Comparison of ENCODE assay signal across 9 cellular contexts in genomic region chr9:1046639-1047604, GRCh38. TPM values are rescaled to one million over a fixed set of nuclear protein-coding genes. Genes with fewer than 3 reads are reported as not detected.
DNase-seq lines count a peak whose midpoint lies in the region; ATAC-seq and TF ChIP-seq lines count a peak whose summit lies in the region.
"Had no signal": no experiment of that assay in that cellular context is flagged by ENCODE, and none has a peak within 500 bp of the region (broad histone marks: within the 10 kb centered on the region; RNA-seq: fewer than 3 reads in every experiment).

No MANE protein-coding gene starts in this region.

- dilution Hi-C loops in IMR-90 (cut with HindIII; ENCODE audit: low sequenced_read_pairs, unreplicated experiment) = no loop called here

- H3K4me2 ChIP-seq in IMR-90 (ENCODE audit: low read depth, low read length) = no peak overlapping the region; the same call in 1 of the 2 replicates
- no peak overlapping the region for H3K4me2 ChIP-seq in parathyroid adenoma (ENCODE audit: low read length)

- no peak overlapping the region for H4K8ac ChIP-seq in IMR-90 (ENCODE audit: low read depth in 2 of 2, low read length in 2 of 2)

- H3K9me3 ChIP-seq in IMR-90 (ENCODE audit: control insufficient read depth, insufficient read depth, low read length) = peaks cover 25% of the 10 kb centered on the region; the same call in 1 of the 2 replicates
- H3K9me3 ChIP-seq in parathyroid adenoma (ENCODE audit: control insufficient read depth, low read length) = no peaks in the 10 kb centered on the region

- no peak for TF ChIP-seq RAD21 in IMR-90 (IDR thresholded peaks at IDR 0.05; ENCODE audit: low read length)

- no peak overlapping the region for H4K5ac ChIP-seq in IMR-90 (ENCODE audit: low read depth, low read length)

- H3K18ac ChIP-seq in IMR-90 (ENCODE audit: low read depth, low read length) = no peak overlapping the region

- H3K23ac ChIP-seq in IMR-90 (ENCODE audit: low read depth, low read length) = no peak overlapping the region

- no peaks in the 10 kb centered on the region for H3K4me1 ChIP-seq in IMR-90 (ENCODE audit: control insufficient read depth, insufficient read depth, low read length)
- no peaks in the 10 kb centered on the region for H3K4me1 ChIP-seq in parathyroid adenoma

- peaks cover 72% of the 10 kb centered on the region for H3K4me1 Mint-ChIP-seq in CD14-positive monocyte
- peaks cover 67% of the 10 kb centered on the region for H3K4me1 Mint-ChIP-seq in dendritic cell treated with granulocyte-macrophage colony-stimulating factor and Interleukin-4, amounts not matched to agents 40 ng/mL and 50 ng/mL, for 4 days (ENCODE audit: low read depth)

- no peak for TF ChIP-seq POLR2A in IMR-90 (IDR thresholded peaks at IDR 0.05; ENCODE audit: low read depth, low read length)

- no peaks in the 10 kb centered on the region for H3K79me1 ChIP-seq in IMR-90 (ENCODE audit: low read depth in 1 of 2, low read length in 2 of 2)

- BruUV-seq in IMR-90 (replicated peaks; lab: Mats Ljungman, UMichigan) = no TSS peak

- no peak overlapping the region for H2BK20ac ChIP-seq in IMR-90 (ENCODE audit: low read depth, low read length)

- H2BK120ac ChIP-seq in IMR-90 (ENCODE audit: low read depth, low read length) = no peak overlapping the region

- peaks cover 96 to 99% (median 97%) of the 10 kb centered on the region in 3 donors for H3K27me3 Mint-ChIP-seq in CD14-positive monocyte (ENCODE audit: low read depth in 3 of 3)
- peaks cover 97% of the 10 kb centered on the region for H3K27me3 Mint-ChIP-seq in dendritic cell treated with granulocyte-macrophage colony-stimulating factor and Interleukin-4, amounts not matched to agents 40 ng/mL and 50 ng/mL, for 4 days

- no peak overlapping the region for H2BK5ac ChIP-seq in IMR-90 (ENCODE audit: low read depth, low read length, poor library complexity, severe bottlenecking)

- no peak overlapping the region for H2AK9ac ChIP-seq in IMR-90 (replicated peaks; ENCODE audit: low read depth, low read length, poor library complexity)

- peaks cover 89% of the 10 kb centered on the region for H3K27me3 ChIP-seq in IMR-90 (ENCODE audit: control insufficient read depth, insufficient read depth, low read length)
- no peaks in the 10 kb centered on the region for H3K27me3 ChIP-seq in parathyroid adenoma (ENCODE audit: control insufficient read depth, insufficient read depth, low read length)

- intact Hi-C loops in CD14-positive monocyte (cut with micrococcal nuclease) (no loop called here), IMR-90 (cut with micrococcal nuclease) (no loop called here)
- intact Hi-C loops in dendritic cell treated with granulocyte-macrophage colony-stimulating factor and Interleukin-4, amounts not matched to agents 40 ng/mL and 50 ng/mL, for 4 days (cut with micrococcal nuclease) = loop anchor here (5.0 kb wide), 1 partner anchor 75 kb away; no protein-coding TSS in a partner anchor

- H2AFZ ChIP-seq in IMR-90 (replicated peaks; ENCODE audit: low read length, poor library complexity) (peak overlapping the region; percentile 54), parathyroid adenoma (peak overlapping the region; percentile 72)

- H4K20me1 ChIP-seq in IMR-90 (ENCODE audit: insufficient read depth, low read length) = no peaks in the 10 kb centered on the region

- DNase-seq in CD14-positive monocyte (ENCODE audit: low spot score) (no peak), IMR-90 (no peak), NCI-H345 (lab: John Stamatoyannopoulos, UW) (no peak), activated gamma-delta T cell (lab: John Stamatoyannopoulos, UW) (no peak)

- no peak overlapping the region for H3K56ac ChIP-seq in IMR-90 (ENCODE audit: extremely low read depth, insufficient read depth, low read length)

- H3K27ac ChIP-seq in IMR-90 (ENCODE audit: insufficient read depth, low read length) (no peak overlapping the region), parathyroid adenoma (no peak overlapping the region)

- ATAC-seq in IMR-90 (ENCODE audit: low read depth) = no peak
- no peak for ATAC-seq in GM21576 (IDR thresholded peaks at IDR 0.05; ENCODE audit: unreplicated experiment)
- no peak for ATAC-seq in HG02973 (IDR thresholded peaks at IDR 0.05; ENCODE audit: unreplicated experiment)

- POLR2A ChIA-PET in IMR-90 (lab: Charles Lee; ENCODE audit: unreplicated experiment) = no interaction called here

- H3K36me3 Mint-ChIP-seq in CD14-positive monocyte = peaks cover 12 to 26% of the 10 kb centered on the region in 2 donors
- H3K36me3 Mint-ChIP-seq in dendritic cell treated with granulocyte-macrophage colony-stimulating factor and Interleukin-4, amounts not matched to agents 40 ng/mL and 50 ng/mL, for 4 days (ENCODE audit: low read depth) = no peaks in the 10 kb centered on the region

- no peak overlapping the region for H2BK15ac ChIP-seq in IMR-90 (ENCODE audit: low read depth, low read length)

- TF ChIP-seq CTCF in CD14-positive monocyte (IDR thresholded peaks at IDR 0.05) (no peak), IMR-90 (conservative IDR thresholded peaks at IDR 0.05; ENCODE audit: low read depth, low read length) (no peak), parathyroid adenoma (IDR thresholded peaks at IDR 0.05) (no peak)

- no peak overlapping the region for H3K4me3 ChIP-seq in IMR-90 (ENCODE audit: insufficient read depth, low read depth, low read length)
- no peak overlapping the region for H3K4me3 ChIP-seq in parathyroid adenoma (ENCODE audit: low read depth, low read length)

- H3K9me1 ChIP-seq in IMR-90 (ENCODE audit: insufficient read depth, low read length) = no peaks in the 10 kb centered on the region

- no peak overlapping the region for H3K4ac ChIP-seq in IMR-90 (ENCODE audit: low read depth, low read length)

- peaks cover 3 to 69% (median 56%) of the 10 kb centered on the region in 7 donors for H3K9me3 Mint-ChIP-seq in CD14-positive monocyte
- no peaks in the 10 kb centered on the region for H3K9me3 Mint-ChIP-seq in dendritic cell treated with granulocyte-macrophage colony-stimulating factor and Interleukin-4, amounts not matched to agents 40 ng/mL and 50 ng/mL, for 4 days
- H3K9me3 Mint-ChIP-seq: neural crest cell had no signal

- H3K14ac ChIP-seq in IMR-90 (replicated peaks; ENCODE audit: low read depth, low read length) = no peak overlapping the region

- H4K91ac ChIP-seq in IMR-90 (ENCODE audit: insufficient read depth, low read depth, low read length) = no peak overlapping the region

- H3K4me3 Mint-ChIP-seq in CD14-positive monocyte = peak overlapping the region; percentile 84 to 99
- H3K4me3 Mint-ChIP-seq in dendritic cell treated with granulocyte-macrophage colony-stimulating factor and Interleukin-4, amounts not matched to agents 40 ng/mL and 50 ng/mL, for 4 days = peak overlapping the region; percentile 84
- H3K4me3 Mint-ChIP-seq: neural crest cell had no signal

- CTCF ChIA-PET in IMR-90 (lab: Yijun Ruan, JAX) = no interaction called here

- no peak overlapping the region for H3K9ac ChIP-seq in IMR-90 (ENCODE audit: low read depth, low read length)
- H3K9ac ChIP-seq in parathyroid adenoma = no peak overlapping the region

- peaks cover 8% of the 10 kb centered on the region for H3K79me2 ChIP-seq in parathyroid adenoma

- H2AK5ac ChIP-seq in IMR-90 (ENCODE audit: low read depth, low read length) = no peak overlapping the region

- 10% methylated on average over 5 of the region's 36 CpGs; no CpG with 5 or more reads in 1 of the 2 experiments for WGBS in IMR-90 (ENCODE audit: extremely low coverage in 2 of 2, insufficient read length in 1 of 2), 2 experiments

- in situ Hi-C loops in IMR-90 (cut with MboI; ENCODE audit: low sequenced_read_pairs) = no loop called here

- H3K36me3 ChIP-seq in IMR-90 (ENCODE audit: control insufficient read depth, insufficient read depth, low read length) (no peaks in the 10 kb centered on the region), parathyroid adenoma (ENCODE audit: control insufficient read depth, insufficient read depth, low read length) (no peaks in the 10 kb centered on the region)

- H3K27ac Mint-ChIP-seq in CD14-positive monocyte = no peak overlapping the region
- no peak overlapping the region for H3K27ac Mint-ChIP-seq in dendritic cell treated with granulocyte-macrophage colony-stimulating factor and Interleukin-4, amounts not matched to agents 40 ng/mL and 50 ng/mL, for 4 days

TF ChIP-seq in IMR-90, 13 proteins besides CTCF, POLR2A, EP300 and RAD21:
- TF ChIP-seq MAFK (IDR thresholded peaks at IDR 0.05; ENCODE audit: low read depth, low read length) = no peak
- TF ChIP-seq RCOR1 (IDR thresholded peaks at IDR 0.05; ENCODE audit: insufficient replicate concordance, low read length) = no peak
- TF ChIP-seq SMC3 (IDR thresholded peaks at IDR 0.05; ENCODE audit: low read depth, low read length) = no peak
- TF ChIP-seq ELK1 (IDR thresholded peaks at IDR 0.05; ENCODE audit: borderline replicate concordance, low read depth, low read length) = no peak
- no peak for TF ChIP-seq NFE2L2 (IDR thresholded peaks at IDR 0.05; ENCODE audit: low read depth, low read length)

RNA-seq across cellular contexts. Expression of gene DMRT2, which starts 3.2 kb away (rescaled TPM):
- polyA plus RNA-seq in CD14-positive monocyte = not detected
- total RNA-seq in IMR-90 (2012; rRNA removed) = not detected in 2 replicates
- polyA plus RNA-seq in IMR-90 (2012; rRNA removed) = not detected in 2 replicates
- not detected in 2 replicates for polyA plus RNA-seq in IMR-90 (2012; cell fraction: cytosol; rRNA removed)
- polyA plus RNA-seq in IMR-90 (2012; cell fraction: nucleus; rRNA removed; ENCODE audit: low replicate concordance) = not detected in 2 replicates
